20 cellular contexts compared by ENCODE assay signal in the genomic region with DNA sequence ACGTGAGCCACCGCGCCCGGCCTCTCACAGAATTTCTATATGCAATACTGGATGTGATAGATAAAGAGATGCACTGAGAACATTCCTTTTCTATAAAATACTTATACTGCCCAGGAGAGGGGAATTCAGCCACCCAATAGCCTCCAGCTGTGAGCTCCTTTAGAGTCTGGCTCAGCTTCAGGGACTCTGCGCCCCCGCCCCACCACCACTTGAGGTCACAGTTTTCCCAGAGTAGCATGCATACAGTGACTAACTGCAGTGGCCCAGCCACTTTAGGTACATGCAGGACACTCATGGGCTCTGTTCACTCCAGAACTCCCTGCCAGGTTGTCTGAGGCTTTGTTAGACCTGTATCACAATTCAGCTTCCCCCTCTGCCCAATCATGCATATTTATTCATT.
"Had no signal": no experiment of that assay in that cellular context is flagged by ENCODE, and none has a peak within 500 bp of the region (broad histone marks: within the 10 kb centered on the region; RNA-seq: fewer than 3 reads in every experiment).

No MANE protein-coding gene starts in this region.

- H3K9me3 ChIP-seq: esophagus muscularis mucosa, gastrocnemius medialis, mucosa of descending colon, ovary, right atrium auricular region, suprapubic skin, thyroid gland had no signal

- H3K4me1 ChIP-seq: esophagus muscularis mucosa, gastrocnemius medialis, right atrium auricular region, suprapubic skin, thyroid gland had no signal

- H3K36me3 ChIP-seq: esophagus muscularis mucosa, gastrocnemius medialis, ovary, right atrium auricular region, suprapubic skin, thyroid gland had no signal

- H3K36me3 Mint-ChIP-seq: naive thymus-derived CD8-positive, alpha-beta T cell; stimulated activated effector memory CD8-positive, alpha-beta T cell treated with anti-CD3 and anti-CD28 coated beads, Interleukin-12 subunit alpha, Interleukin-12 subunit beta, amount 100 ng/mL, for 72 hours; type B pancreatic cell had no signal

- H3K27me3 Mint-ChIP-seq: naive thymus-derived CD8-positive, alpha-beta T cell; type B pancreatic cell had no signal

- H3K27ac ChIP-seq: epithelial cell of prostate, esophagus muscularis mucosa, gastrocnemius medialis, ovary, right atrium auricular region, suprapubic skin, thyroid gland had no signal

- H3K27ac Mint-ChIP-seq: stimulated activated effector memory CD8-positive, alpha-beta T cell treated with anti-CD3 and anti-CD28 coated beads, Interleukin-12 subunit alpha, Interleukin-12 subunit beta, amount 100 ng/mL, for 72 hours; type B pancreatic cell had no signal

- FAIRE-seq: urothelium cell line had no signal

- H3K27me3 ChIP-seq: esophagus muscularis mucosa, gastrocnemius medialis, ovary, right atrium auricular region, suprapubic skin, thyroid gland had no signal

- H3K4me3 ChIP-seq: esophagus muscularis mucosa, gastrocnemius medialis, mucosa of descending colon, ovary, right atrium auricular region, suprapubic skin, thyroid gland had no signal

- H3K9me3 Mint-ChIP-seq: stimulated activated effector memory CD8-positive, alpha-beta T cell treated with anti-CD3 and anti-CD28 coated beads, Interleukin-12 subunit alpha, Interleukin-12 subunit beta, amount 100 ng/mL, for 72 hours; type B pancreatic cell had no signal

- H3K4me1 Mint-ChIP-seq: naive thymus-derived CD8-positive, alpha-beta T cell; stimulated activated effector memory CD8-positive, alpha-beta T cell treated with anti-CD3 and anti-CD28 coated beads, Interleukin-12 subunit alpha, Interleukin-12 subunit beta, amount 100 ng/mL, for 72 hours had no signal

- ATAC-seq: gastrocnemius medialis; left lobe of liver; mucosa of descending colon; naive thymus-derived CD8-positive, alpha-beta T cell; stimulated activated effector memory CD8-positive, alpha-beta T cell treated with anti-CD3 and anti-CD28 coated beads, Interleukin-12 subunit alpha, Interleukin-12 subunit beta, amount 100 ng/mL, for 72 hours; stimulated activated naive CD8-positive, alpha-beta T cell treated with anti-CD3 and anti-CD28 coated beads, Interleukin-15, Interleukin-2, amounts not matched to agents 100 U/mL and 50 U/mL, for 24 hours had no signal

- DNase-seq: effector memory CD4-positive, alpha-beta T cell; gastrocnemius medialis; glutamatergic neuron; kidney glomerular epithelial cell; mammary epithelial cell; mucosa of descending colon; naive thymus-derived CD8-positive, alpha-beta T cell; ovary; stimulated activated CD4-positive, alpha-beta T cell treated with anti-CD3 and anti-CD28 coated beads, Interleukin-4, amount 100 ng/mL, for 1 hour; stimulated activated CD8-positive, alpha-beta memory T cell treated with anti-CD3 and anti-CD28 coated beads, Interleukin-4, amount 100 ng/mL, for 48 hours; stimulated activated naive CD8-positive, alpha-beta T cell treated with anti-CD3 and anti-CD28 coated beads, Interleukin-15, Interleukin-2, amounts not matched to agents 100 U/mL and 50 U/mL, for 24 hours; thyroid gland had no signal

- H3K4me3 Mint-ChIP-seq: naive thymus-derived CD8-positive, alpha-beta T cell; stimulated activated effector memory CD8-positive, alpha-beta T cell treated with anti-CD3 and anti-CD28 coated beads, Interleukin-12 subunit alpha, Interleukin-12 subunit beta, amount 100 ng/mL, for 72 hours; type B pancreatic cell had no signal
